In genomic region chr6:727796-728195, GRCh38 we compare ENCODE assay signal across 26 cellular contexts.
"Had no signal": no experiment of that assay in that cellular context is flagged by ENCODE, and none has a peak within 500 bp of the region (broad histone marks: within the 10 kb centered on the region; RNA-seq: fewer than 3 reads in every experiment).

No MANE protein-coding gene starts in this region.

- DNase-seq: activated B cell treated with CpG ODN at 0.5 μM for 24 hours; activated CD4-positive, alpha-beta T cell treated with anti-CD3 and anti-CD28 coated beads for 48 hours; activated CD4-positive, alpha-beta T cell treated with anti-CD3 and anti-CD28 coated beads, Interleukin-2, amount 50 U/mL, for 1 hour; activated CD4-positive, alpha-beta T cell treated with anti-CD3 and anti-CD28 coated beads, Interleukin-2, amount 50 U/mL, for 48 hours; activated CD8-positive, alpha-beta memory T cell treated with anti-CD3 and anti-CD28 coated beads for 24 hours; activated CD8-positive, alpha-beta T cell treated with anti-CD3 and anti-CD28 coated beads for 36 hours; activated effector memory CD4-positive, alpha-beta T cell treated with Interleukin-2 at 50 U/mL for 16 hours; activated gamma-delta T cell treated with Interleukin-2 at 50 U/mL for 16 hours; activated naive CD4-positive, alpha-beta T cell treated with anti-CD3 and anti-CD28 coated beads, Interleukin-2, amount 50 U/mL, for 16 hours; activated naive CD4-positive, alpha-beta T cell treated with Interleukin-2 at 50 U/mL for 16 hours; activated T-cell treated with anti-CD3 and anti-CD28 coated beads, Interleukin-2, amount 50 U/mL, for 4 hours; amniotic stem cell; aorta; body of pancreas; caudate nucleus; cortex of kidney; dermis blood vessel endothelial cell; effector CD4-positive, alpha-beta T cell; effector memory CD8-positive, alpha-beta T cell; erythroblast; foreskin keratinocyte; gastrocnemius medialis; T-helper 1 cell; T-helper 17 cell; T1000; WERI-Rb-1 had no signal
